Comparison of ENCODE assay signal across 20 cellular contexts in genomic region chr5:179832039-179832745, GRCh38. TPM values are rescaled to one million over a fixed set of nuclear protein-coding genes. Genes with fewer than 3 reads are reported as not detected.
DNase-seq lines count a peak whose midpoint lies in the region; ATAC-seq, FAIRE-seq and TF ChIP-seq lines count a peak whose summit lies in the region.
"Had no signal": no experiment of that assay in that cellular context is flagged by ENCODE, and none has a peak within 500 bp of the region (broad histone marks: within the 10 kb centered on the region; RNA-seq: fewer than 3 reads in every experiment).

No MANE protein-coding gene starts in this region.

- no peak for DNase-seq in CD8-positive, alpha-beta T cell
- DNase-seq in H7 (peak; percentile 28), endothelial cell of umbilical vein (ENCODE audit: low read depth, low spot score) (no peak), osteoblast (ENCODE audit: insufficient read length, low spot score, missing footprints) (peak; percentile 70), DMS 273 (lab: John Stamatoyannopoulos, UW; ENCODE audit: unreplicated experiment) (no peak), RKO (ENCODE audit: low spot score) (no peak), DMS53 treated with DMSO at 0.1 percent for 48 hours (lab: John Stamatoyannopoulos, UW; ENCODE audit: unreplicated experiment) (no peak)
- DNase-seq: EL; islet precursor cell; mammary epithelial cell; NCI-H1436; NCI-H526; stimulated activated CD4-positive, alpha-beta T cell treated with anti-CD3 and anti-CD28 coated beads, Interleukin-4, amount 100 ng/mL, for 1 hour had no signal

- TF ChIP-seq CTCF in CD8-positive, alpha-beta T cell (IDR thresholded peaks at IDR 0.05): no peak
- TF ChIP-seq CTCF in endothelial cell of umbilical vein (IDR thresholded peaks at IDR 0.05; ENCODE audit: extremely low read depth in 1 of 2, insufficient read depth in 1 of 2, low read depth in 1 of 2, low read length in 2 of 2) (no peak), osteoblast (IDR thresholded peaks at IDR 0.05; ENCODE audit: extremely low read depth, low read depth, low read length) (no peak)

- no peak overlapping the region for H3K27ac ChIP-seq in CD8-positive, alpha-beta T cell (ENCODE audit: low read depth, low read length)
- H3K27ac ChIP-seq in endothelial cell of umbilical vein (ENCODE audit: insufficient read depth, low read depth, low read length) (no peak overlapping the region), osteoblast (ENCODE audit: low read depth, low read length) (no peak overlapping the region)
- H3K27ac ChIP-seq: HL-60, upper lobe of left lung had no signal

- H3K79me2 ChIP-seq in endothelial cell of umbilical vein (ENCODE audit: control insufficient read depth, insufficient read depth, low read length): peaks cover 2% of the 10 kb centered on the region
- H3K79me2 ChIP-seq in osteoblast (ENCODE audit: insufficient read depth, low read length): peaks cover 38% of the 10 kb centered on the region

- H3K9me3 ChIP-seq in CD8-positive, alpha-beta T cell (ENCODE audit: low read length): no peaks in the 10 kb centered on the region
- H3K9me3 ChIP-seq in endothelial cell of umbilical vein (replicated peaks; ENCODE audit: control insufficient read depth, insufficient read depth, low read length) (no peaks in the 10 kb centered on the region), osteoblast (ENCODE audit: low read depth, low read length) (no peaks in the 10 kb centered on the region)
- H3K9me3 ChIP-seq: breast epithelium, upper lobe of left lung had no signal

- dilution Hi-C loops in endothelial cell of umbilical vein (cut with MboI; ENCODE audit: extremely low pct_ligation_motif_present, low sequenced_read_pairs): no loop called here

- peaks cover 22% of the 10 kb centered on the region for H3K4me1 Mint-ChIP-seq in CD8-positive, alpha-beta T cell (ENCODE audit: low read depth)
- H3K4me1 Mint-ChIP-seq: nephron had no signal

- no peak for ATAC-seq in CD8-positive, alpha-beta T cell
- no peak for ATAC-seq in HG02571 (IDR thresholded peaks at IDR 0.05; ENCODE audit: unreplicated experiment)

- no peak overlapping the region for H3K4me3 ChIP-seq in CD8-positive, alpha-beta T cell (ENCODE audit: low read depth, low read length)
- H3K4me3 ChIP-seq in H7 (ENCODE audit: insufficient read depth, low read depth, low read length) (no peak overlapping the region), endothelial cell of umbilical vein (replicated peaks in 1 of 3; ENCODE audit: insufficient read depth in 1 of 3, low read depth in 1 of 3, low read length in 3 of 3) (no peak overlapping the region), osteoblast (ENCODE audit: insufficient read depth, low read length) (no peak overlapping the region)
- H3K4me3 ChIP-seq: breast epithelium, upper lobe of left lung had no signal

- no peaks in the 10 kb centered on the region for H3K9me1 ChIP-seq in endothelial cell of umbilical vein (replicated peaks; ENCODE audit: control insufficient read depth, extremely low read depth, insufficient read depth, low read length)

- intact Hi-C loops in CD8-positive, alpha-beta T cell (cut with DNase I, micrococcal nuclease): no loop called here
- intact Hi-C loops in endothelial cell of umbilical vein (cut with micrococcal nuclease): no loop called here

- no peak overlapping the region for H3K4me3 Mint-ChIP-seq in CD8-positive, alpha-beta T cell
- H3K4me3 Mint-ChIP-seq: activated T-helper 1 cell treated with anti-CD3 and anti-CD28 coated beads, Interleukin-12 subunit alpha, Interleukin-12 subunit beta, Interleukin-2, Interleukin-4 antibody, amounts not matched to agents 30 ng/mL and 10 ng/mL and 1 ng/mL, durations not matched to agents 14 hours and 24 hours and 36 hours; nephron had no signal

- H3K9ac ChIP-seq in endothelial cell of umbilical vein (replicated peaks; ENCODE audit: extremely low read depth, insufficient read depth, low read length): no peak overlapping the region

- no peak for FAIRE-seq in endothelial cell of umbilical vein (lab: Jason Lieb, UNC)
- FAIRE-seq: endometrium had no signal

- H3K36me3 Mint-ChIP-seq in CD8-positive, alpha-beta T cell: peaks cover 85% of the 10 kb centered on the region

- H3K27me3 ChIP-seq in CD8-positive, alpha-beta T cell (ENCODE audit: insufficient read depth, low read length): no peaks in the 10 kb centered on the region
- H3K27me3 ChIP-seq in H7 (ENCODE audit: control insufficient read depth, insufficient read depth, low read length) (no peaks in the 10 kb centered on the region), endothelial cell of umbilical vein (ENCODE audit: control insufficient read depth in 2 of 2, insufficient read depth in 2 of 2, low read length in 2 of 2) (no peaks in the 10 kb centered on the region), osteoblast (ENCODE audit: insufficient read depth, low read length) (no peaks in the 10 kb centered on the region)
- H3K27me3 ChIP-seq: breast epithelium, upper lobe of left lung had no signal

- H3K4me2 ChIP-seq in endothelial cell of umbilical vein (ENCODE audit: insufficient read depth, low read length) (no peak overlapping the region), osteoblast (ENCODE audit: insufficient read depth, low read length) (no peak overlapping the region)

- TF ChIP-seq POLR2A in endothelial cell of umbilical vein (IDR thresholded peaks at IDR 0.05; ENCODE audit: low read depth, low read length): peak; percentile 44

- peak overlapping the region; percentile 27 for H3K27ac Mint-ChIP-seq in CD8-positive, alpha-beta T cell
- H3K27ac Mint-ChIP-seq: activated T-helper 1 cell treated with anti-CD3 and anti-CD28 coated beads, Interleukin-12 subunit alpha, Interleukin-12 subunit beta, Interleukin-2, Interleukin-4 antibody, amounts not matched to agents 30 ng/mL and 10 ng/mL and 1 ng/mL, durations not matched to agents 14 hours and 24 hours and 36 hours; nephron had no signal

- POLR2A ChIA-PET in CD8-positive, alpha-beta T cell (lab: Charles Lee): interaction anchor here (1.0 to 2.1 kb wide), 3 partner anchors 10 to 25 kb away, joined by 3 to 7 read pairs (median 4); partner anchors contain the start of gene SQSTM1
- POLR2A ChIA-PET in endothelial cell of umbilical vein (lab: Charles Lee): interaction anchor here (1.1 kb wide), 1 partner anchor 11 kb away, joined by 3 read pairs; the partner anchor contains the start of gene SQSTM1

- peaks cover 55% of the 10 kb centered on the region for H3K36me3 ChIP-seq in CD8-positive, alpha-beta T cell (ENCODE audit: insufficient read depth, low read length)
- peaks cover 46% of the 10 kb centered on the region for H3K36me3 ChIP-seq in H7 (replicated peaks; ENCODE audit: control insufficient read depth, insufficient read depth, low read length)
- peaks cover 18 to 61% of the 10 kb centered on the region in 2 experiments for H3K36me3 ChIP-seq in endothelial cell of umbilical vein (ENCODE audit: control insufficient read depth in 2 of 2, extremely low read depth in 1 of 2, insufficient read depth in 2 of 2, low read length in 2 of 2)
- H3K36me3 ChIP-seq in osteoblast (ENCODE audit: insufficient read depth, low read length): peaks cover 83% of the 10 kb centered on the region

- no peaks in the 10 kb centered on the region for H3K9me3 Mint-ChIP-seq in CD8-positive, alpha-beta T cell
- H3K9me3 Mint-ChIP-seq: activated T-helper 1 cell treated with anti-CD3 and anti-CD28 coated beads, Interleukin-12 subunit alpha, Interleukin-12 subunit beta, Interleukin-2, Interleukin-4 antibody, amounts not matched to agents 30 ng/mL and 10 ng/mL and 1 ng/mL, durations not matched to agents 14 hours and 24 hours and 36 hours had no signal

- BruUV-seq in endothelial cell of umbilical vein (replicated peaks; lab: Mats Ljungman, UMichigan): no TSS peak

- CTCF ChIA-PET in CD8-positive, alpha-beta T cell (lab: Charles Lee): interaction anchor here (1.4 kb wide), 1 partner anchor 30 kb away, joined by 5 read pairs; no protein-coding TSS in a partner anchor
- CTCF ChIA-PET in endothelial cell of umbilical vein (lab: Charles Lee): interaction anchor here (1.5 kb wide), 1 partner anchor 30 kb away, joined by 3 read pairs; no protein-coding TSS in a partner anchor

- H3K27me3 Mint-ChIP-seq in CD8-positive, alpha-beta T cell (ENCODE audit: low read depth): no peaks in the 10 kb centered on the region

- H2AFZ ChIP-seq in endothelial cell of umbilical vein (ENCODE audit: low read depth, low read length): no peak overlapping the region
- no peak overlapping the region for H2AFZ ChIP-seq in osteoblast (ENCODE audit: low read length)

- H3K4me1 ChIP-seq in CD8-positive, alpha-beta T cell (ENCODE audit: insufficient read depth, low read length): peaks cover 13% of the 10 kb centered on the region
- H3K4me1 ChIP-seq in endothelial cell of umbilical vein (ENCODE audit: control insufficient read depth, extremely low read depth, insufficient read depth, low read length) (no peaks in the 10 kb centered on the region), osteoblast (ENCODE audit: insufficient read depth, low read length) (no peaks in the 10 kb centered on the region)

- no peaks in the 10 kb centered on the region for H4K20me1 ChIP-seq in endothelial cell of umbilical vein (replicated peaks; ENCODE audit: control insufficient read depth, extremely low read depth, insufficient read depth, low read length)
- peaks cover 46% of the 10 kb centered on the region for H4K20me1 ChIP-seq in osteoblast (ENCODE audit: insufficient read depth, low read length)

RNA-seq across cellular contexts. Expression of gene SQSTM1, which starts 11.5 kb away (rescaled TPM):
- 100 to 1,000 TPM; 398 to 438 TPM for total RNA-seq in CD8-positive, alpha-beta T cell
- 161 and 184 TPM in 2 replicates for total RNA-seq in H7 (2014; rRNA removed; shearing (Covaris generic))
- 316 and 346 TPM in 2 replicates for total RNA-seq in endothelial cell of umbilical vein
- polyA plus RNA-seq in endothelial cell of umbilical vein: 293 and 302 TPM in 2 replicates
- polyA plus RNA-seq in endothelial cell of umbilical vein (2011; cell fraction: cytosol; rRNA removed): 161 and 215 TPM in 2 replicates
- polyA plus RNA-seq in endothelial cell of umbilical vein (2011; cell fraction: nucleus; rRNA removed): 318 and 450 TPM in 2 replicates
- 253 and 324 TPM in 2 replicates for polyA plus RNA-seq in endothelial cell of umbilical vein (2012)
- 329 and 383 TPM in 2 replicates for polyA minus RNA-seq in endothelial cell of umbilical vein
- 322 TPM for polyA minus RNA-seq in endothelial cell of umbilical vein (2011; cell fraction: cytosol; rRNA and poly(A)+ RNA removed)
- 164 and 528 TPM in 2 replicates for polyA minus RNA-seq in endothelial cell of umbilical vein (2011; cell fraction: nucleus; rRNA and poly(A)+ RNA removed)
- 826 and 992 TPM in 2 replicates for total RNA-seq in osteoblast

RNA-seq across cellular contexts. Expression of gene MGAT4B, which starts 25.5 kb away (rescaled TPM):
- total RNA-seq in CD8-positive, alpha-beta T cell: 100 to 1,000 TPM; 113 to 126 TPM
- 131 and 148 TPM in 2 replicates for total RNA-seq in H7 (2014; rRNA removed; shearing (Covaris generic))
- total RNA-seq in endothelial cell of umbilical vein (226 and 243 TPM in 2 replicates), osteoblast (90.5 and 95.9 TPM in 2 replicates)
- 243 and 300 TPM in 2 replicates for polyA plus RNA-seq in endothelial cell of umbilical vein
- 227 and 229 TPM in 2 replicates for polyA plus RNA-seq in endothelial cell of umbilical vein (2011; cell fraction: cytosol; rRNA removed)
- polyA plus RNA-seq in endothelial cell of umbilical vein (2011; cell fraction: nucleus; rRNA removed): 434 and 609 TPM in 2 replicates
- 211 and 221 TPM in 2 replicates for polyA plus RNA-seq in endothelial cell of umbilical vein (2012)
- 149 and 172 TPM in 2 replicates for polyA minus RNA-seq in endothelial cell of umbilical vein
- polyA minus RNA-seq in endothelial cell of umbilical vein (2011; cell fraction: cytosol; rRNA and poly(A)+ RNA removed): 87.2 TPM
- 91.5 and 136 TPM in 2 replicates for polyA minus RNA-seq in endothelial cell of umbilical vein (2011; cell fraction: nucleus; rRNA and poly(A)+ RNA removed)

RNA-seq across cellular contexts. Expression of gene MRNIP, which starts 26.4 kb away (rescaled TPM):
- total RNA-seq in CD8-positive, alpha-beta T cell: 10 to 100 TPM; 30.0 to 38.5 TPM
- 34.7 and 56.2 TPM in 2 replicates for total RNA-seq in H7 (2014; rRNA removed; shearing (Covaris generic))
- total RNA-seq in endothelial cell of umbilical vein (17.6 and 19.1 TPM in 2 replicates), osteoblast (10.1 and 12.7 TPM in 2 replicates)
- 16.4 and 17.1 TPM in 2 replicates for polyA plus RNA-seq in endothelial cell of umbilical vein
- polyA plus RNA-seq in endothelial cell of umbilical vein (2011; cell fraction: cytosol; rRNA removed): 7.8 and 10.3 TPM in 2 replicates
- 118 and 121 TPM in 2 replicates for polyA plus RNA-seq in endothelial cell of umbilical vein (2011; cell fraction: nucleus; rRNA removed)
- polyA plus RNA-seq in endothelial cell of umbilical vein (2012): 18.5 and 19.7 TPM in 2 replicates
- 16.5 and 26.7 TPM in 2 replicates for polyA minus RNA-seq in endothelial cell of umbilical vein
- 3.3 TPM for polyA minus RNA-seq in endothelial cell of umbilical vein (2011; cell fraction: cytosol; rRNA and poly(A)+ RNA removed)
- polyA minus RNA-seq in endothelial cell of umbilical vein (2011; cell fraction: nucleus; rRNA and poly(A)+ RNA removed): 14.5 and 24.5 TPM in 2 replicates

RNA-seq across cellular contexts. Expression of gene LTC4S, which starts 38.4 kb away (rescaled TPM):
- total RNA-seq in CD8-positive, alpha-beta T cell: 1 to 10 TPM; 3.2 to 4.8 TPM
- 0.67 and 5.1 TPM in 2 replicates for total RNA-seq in H7 (2014; rRNA removed; shearing (Covaris generic))
- total RNA-seq in endothelial cell of umbilical vein (0.88 and 0.95 TPM in 2 replicates), osteoblast (1.4 and 1.5 TPM in 2 replicates)
- polyA plus RNA-seq in endothelial cell of umbilical vein: 6.3 and 14.1 TPM in 2 replicates
- polyA plus RNA-seq in endothelial cell of umbilical vein (2011; cell fraction: cytosol; rRNA removed): 0.98 and 1.7 TPM in 2 replicates
- polyA plus RNA-seq in endothelial cell of umbilical vein (2011; cell fraction: nucleus; rRNA removed): 2.3 and 3.3 TPM in 2 replicates
- polyA plus RNA-seq in endothelial cell of umbilical vein (2012): 1.0 TPM in 1 of 2 replicates, not detected in the other
- polyA minus RNA-seq in endothelial cell of umbilical vein: 0.49 TPM in 1 of 2 replicates, not detected in the other
- polyA minus RNA-seq in endothelial cell of umbilical vein (2011; cell fraction: cytosol; rRNA and poly(A)+ RNA removed): not detected
- polyA minus RNA-seq in endothelial cell of umbilical vein (2011; cell fraction: nucleus; rRNA and poly(A)+ RNA removed): not detected in 2 replicates

Comparison
In these comparisons a context has a peak if more than half of its experiments do, and no peak if none do; other contexts are left out.
1. DNase-seq: peak in H7 (single experiment) and osteoblast (single experiment); none in CD8-positive, alpha-beta T cell (0 of 7), endothelial cell of umbilical vein (single experiment), DMS 273 (single experiment), RKO (single experiment) and DMS53 treated with DMSO at 0.1 percent for 48 hours (single experiment).